ENCODE assay signal across 24 cellular contexts in the genomic region with DNA sequence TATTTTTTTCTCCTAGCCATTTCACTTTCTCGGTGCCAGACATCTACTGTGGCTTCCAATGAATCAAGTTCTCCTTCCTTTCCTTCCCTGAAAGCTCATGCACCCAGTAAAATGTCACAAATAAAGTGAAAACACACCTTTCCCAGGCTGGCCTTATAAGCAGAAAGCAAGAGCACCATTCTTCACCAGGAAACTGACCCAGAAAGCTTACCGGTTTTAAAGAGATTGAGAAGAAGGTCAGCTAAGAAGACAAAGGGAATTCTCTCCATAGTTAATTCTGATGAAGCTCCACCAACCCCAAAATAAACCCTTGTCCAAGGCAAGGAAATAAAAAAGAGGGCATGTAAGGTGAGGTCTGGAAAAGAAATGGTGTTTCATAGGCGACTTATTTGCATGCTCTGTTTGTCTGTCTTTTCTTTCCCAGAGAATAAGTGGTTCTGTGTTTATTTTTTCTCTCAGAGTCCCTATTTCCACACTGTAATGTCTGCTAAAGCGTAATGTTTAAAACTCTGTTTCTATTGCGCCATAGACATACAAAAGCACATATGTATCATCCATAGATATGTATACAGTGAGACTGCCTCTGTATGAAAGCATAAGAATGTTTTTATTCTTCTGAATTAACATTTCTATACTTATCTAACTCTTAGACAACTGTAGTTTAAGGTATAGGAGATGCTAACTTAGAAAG. TPM values are rescaled to one million over a fixed set of nuclear protein-coding genes. Genes with fewer than 3 reads are reported as not detected.
A peak's percentile ranks its signal among the peaks of the same experiment; 100 is the strongest.
DNase-seq lines count a peak whose midpoint lies in the region; ATAC-seq, FAIRE-seq and TF ChIP-seq lines count a peak whose summit lies in the region.
"Had no signal": no experiment of that assay in that cellular context is flagged by ENCODE, and none has a peak within 500 bp of the region (broad histone marks: within the 10 kb centered on the region; RNA-seq: fewer than 3 reads in every experiment).

No MANE protein-coding gene starts in this region.

- POLR2A ChIA-PET in PC-3 (lab: Charles Lee; ENCODE audit: unreplicated experiment): no interaction called here

- H3K9me3 ChIP-seq in SK-N-MC (ENCODE audit: low read depth, low read length): no peaks in the 10 kb centered on the region
- no peaks in the 10 kb centered on the region for H3K9me3 ChIP-seq in fibroblast of lung (ENCODE audit: control insufficient read depth, insufficient read depth, low read depth, low read length)
- H3K9me3 ChIP-seq in muscle layer of duodenum (ENCODE audit: control insufficient read depth in 1 of 2, low read length in 2 of 2): no peaks in the 10 kb centered on the region
- no peaks in the 10 kb centered on the region for H3K9me3 ChIP-seq in PC-3 (ENCODE audit: low read length)
- H3K9me3 ChIP-seq: heart left ventricle, neutrophil, right atrium auricular region, tibial artery had no signal

- H3K36me3 ChIP-seq in SK-N-MC (ENCODE audit: insufficient read depth, low read length) (peaks cover 18% of the 10 kb centered on the region), fibroblast of lung (ENCODE audit: control insufficient read depth, insufficient read depth, low read length) (no peaks in the 10 kb centered on the region), muscle layer of duodenum (ENCODE audit: control insufficient read depth in 1 of 2, insufficient read depth in 2 of 2, low read length in 2 of 2) (no peaks in the 10 kb centered on the region), PC-3 (ENCODE audit: low read depth, low read length) (no peaks in the 10 kb centered on the region)
- H3K36me3 ChIP-seq: heart left ventricle, neutrophil, right atrium auricular region, tibial artery had no signal

- H3K27me3 ChIP-seq in fibroblast of lung (ENCODE audit: control insufficient read depth, insufficient read depth, low read length) (no peaks in the 10 kb centered on the region), muscle layer of duodenum (ENCODE audit: low read depth, low read length) (no peaks in the 10 kb centered on the region), PC-3 (ENCODE audit: low read length) (peaks cover 26% of the 10 kb centered on the region; the same call in 1 of the 2 replicates)
- H3K27me3 ChIP-seq: right atrium auricular region had no signal

- H4K20me1 ChIP-seq in fibroblast of lung (ENCODE audit: control insufficient read depth, extremely low read depth, insufficient read depth, low read length) (no peaks in the 10 kb centered on the region), PC-3 (ENCODE audit: low read length) (no peaks in the 10 kb centered on the region)

- H3K4me2 ChIP-seq in fibroblast of lung (ENCODE audit: extremely low read depth, insufficient read depth, low read length) (peak overlapping the region; percentile 61), PC-3 (ENCODE audit: low read length) (no peak overlapping the region)

- DNase-seq in SK-N-MC (ENCODE audit: low read depth, low spot score) (no peak), fibroblast of lung (ENCODE audit: low read depth in 2 of 2) (peak in 1 of 2 donors; percentile 77), substantia nigra (lab: John Stamatoyannopoulos, UW) (no peak), PC-3 (no peak), GM12892 (ENCODE audit: insufficient read length) (no peak)
- no peak for DNase-seq in activated CD4-positive, alpha-beta T cell treated with anti-CD3 and anti-CD28 coated beads for 48 hours
- DNase-seq: activated gamma-delta T cell; CD8-positive, alpha-beta memory T cell; effector memory CD8-positive, alpha-beta T cell; heart left ventricle; NCI-H1092; NCI-H524 treated with DMSO at 0.1 percent for 48 hours; SHP77; stimulated activated CD4-positive, alpha-beta T cell treated with anti-CD3 and anti-CD28 coated beads, Interleukin-15, amount 100 ng/mL, for 24 hours; tibial artery had no signal

- ATAC-seq in PC-3 (no peak), GM21526 (IDR thresholded peaks at IDR 0.05; ENCODE audit: low FRiP score, unreplicated experiment) (no peak)
- ATAC-seq: effector memory CD8-positive, alpha-beta T cell; heart left ventricle; stimulated activated effector memory CD8-positive, alpha-beta T cell treated with anti-CD3 and anti-CD28 coated beads, Interleukin-12 subunit alpha, Interleukin-12 subunit beta, amount 100 ng/mL, for 72 hours had no signal

- H2AFZ ChIP-seq in fibroblast of lung (ENCODE audit: low read length) (no peak overlapping the region), PC-3 (ENCODE audit: low read length) (no peak overlapping the region)

- no peak for FAIRE-seq in GM12892 (lab: Jason Lieb, UNC)
- FAIRE-seq: H1 had no signal

- H3F3A ChIP-seq in PC-3 (ENCODE audit: low read length, unreplicated experiment): no peaks in the 10 kb centered on the region

- H3K9me2 ChIP-seq in PC-3 (replicated peaks; ENCODE audit: low read length): no peaks in the 10 kb centered on the region

- peak overlapping the region; percentile 95 for H3K27ac ChIP-seq in SK-N-MC
- no peak overlapping the region for H3K27ac ChIP-seq in fibroblast of lung (ENCODE audit: insufficient read depth, low read length)
- H3K27ac ChIP-seq in muscle layer of duodenum (ENCODE audit: low read length): no peak overlapping the region
- peak overlapping the region; percentile 6 for H3K27ac ChIP-seq in substantia nigra (ENCODE audit: low read depth, low read length, poor library complexity, severe bottlenecking)
- H3K27ac ChIP-seq in PC-3 (ENCODE audit: low read length): no peak overlapping the region
- H3K27ac ChIP-seq: heart left ventricle, neutrophil, right atrium auricular region, tibial artery, VCaP had no signal

- H3K9ac ChIP-seq in SK-N-MC (ENCODE audit: insufficient read length) (peak overlapping the region; percentile 78), fibroblast of lung (ENCODE audit: insufficient read depth, low read length) (no peak overlapping the region), PC-3 (ENCODE audit: low read length) (no peak overlapping the region)

- no peak for TF ChIP-seq CTCF in fibroblast of lung (conservative IDR thresholded peaks at IDR 0.05 in 1 of 2, IDR thresholded peaks at IDR 0.05 in 1 of 2; ENCODE audit: low read depth in 1 of 2, low read length in 2 of 2)
- TF ChIP-seq CTCF in PC-3 (conservative IDR thresholded peaks at IDR 0.05; ENCODE audit: low read depth, low read length): no peak

- BruUV-seq in PC-3 (replicated peaks; lab: Mats Ljungman, UMichigan): no TSS peak

- H3K4me1 ChIP-seq in fibroblast of lung (ENCODE audit: control insufficient read depth, extremely low read depth, insufficient read depth, low read length) (no peaks in the 10 kb centered on the region), muscle layer of duodenum (ENCODE audit: control insufficient read depth in 1 of 2, insufficient read depth in 2 of 2, low read length in 2 of 2) (peaks cover 0 to 7% of the 10 kb centered on the region in 2 donors), PC-3 (ENCODE audit: insufficient read depth, low read length) (peaks cover 8% of the 10 kb centered on the region; the same call in 1 of the 2 replicates)
- H3K4me1 ChIP-seq: right atrium auricular region had no signal

- TF ChIP-seq POLR2A in GM12892 (IDR thresholded peaks at IDR 0.05; ENCODE audit: low read depth, low read length): no peak

- CTCF ChIA-PET in PC-3 (lab: Charles Lee): no interaction called here

- intact Hi-C loops in PC-3 (cut with micrococcal nuclease): no loop called here

- peak overlapping the region; percentile 89 for H3K4me3 ChIP-seq in SK-N-MC
- peak overlapping the region in 1 of 4 experiments; percentile 87 for H3K4me3 ChIP-seq in fibroblast of lung (replicated peaks in 1 of 4; ENCODE audit: control extremely low read depth in 1 of 4, insufficient read depth in 1 of 4, low read depth in 3 of 4, low read length in 4 of 4)
- peak overlapping the region; percentile 34 to 57 for H3K4me3 ChIP-seq in muscle layer of duodenum (ENCODE audit: low read depth in 1 of 2, low read length in 2 of 2)
- H3K4me3 ChIP-seq in PC-3 (ENCODE audit: low read length): no peak overlapping the region
- H3K4me3 ChIP-seq: lung, tibial artery had no signal

- H3K79me2 ChIP-seq in fibroblast of lung (ENCODE audit: control insufficient read depth, insufficient read depth, low read length): no peaks in the 10 kb centered on the region
- H3K79me2 ChIP-seq in PC-3 (ENCODE audit: low read length): no peaks in the 10 kb centered on the region

RNA-seq across cellular contexts. Expression of a gene that starts 2.8 kb away (rescaled TPM):
- total RNA-seq in fibroblast of lung (4.8 and 9.0 TPM in 2 replicates), PC-3 (2014; rRNA removed) (0.15 TPM in 1 of 2 replicates, not detected in the other)
- polyA plus RNA-seq in fibroblast of lung: 5.9 and 10.7 TPM in 2 replicates
- 4.9 and 9.0 TPM in 2 replicates for polyA plus RNA-seq in fibroblast of lung (2012)
- polyA minus RNA-seq in fibroblast of lung (ENCODE audit: low replicate concordance): 2.8 and 29.9 TPM in 2 replicates
- polyA plus RNA-seq in GM12892 (2012; ENCODE audit: missing spikeins): 6.4 TPM
- total RNA-seq: CD8-positive, alpha-beta memory T cell; LHCN-M2 had no signal
- polyA plus RNA-seq: CD8-positive, alpha-beta memory T cell had no signal

Comparison
In these comparisons a context has a peak if more than half of its experiments do, and no peak if none do; other contexts are left out.
1. H3K27ac ChIP-seq: peak in SK-N-MC (single experiment) and substantia nigra (single experiment); none in fibroblast of lung (single experiment), muscle layer of duodenum (single experiment) and PC-3 (single experiment).